Comparison of ENCODE assay signal across 20 cellular contexts in the genomic region with DNA sequence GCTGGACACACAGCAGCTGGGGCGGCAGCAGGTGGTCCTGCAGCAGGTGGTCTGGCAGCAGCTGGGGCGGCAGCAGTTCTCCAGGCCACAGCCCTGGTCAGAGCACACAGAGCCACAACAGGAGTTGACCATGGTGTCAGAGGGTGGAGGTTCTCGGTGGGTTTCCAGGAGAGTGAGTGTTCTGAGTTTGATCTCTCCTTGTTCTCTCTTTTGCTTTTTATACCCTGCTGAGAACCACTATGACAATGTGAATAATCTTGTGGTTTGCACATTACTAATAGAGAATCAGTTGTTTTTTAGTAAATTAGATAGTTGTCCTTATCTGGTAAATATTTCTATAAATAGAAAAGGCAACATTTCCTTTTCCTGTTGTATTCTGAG. TPM values are rescaled to one million over a fixed set of nuclear protein-coding genes. Genes with fewer than 3 reads are reported as not detected.
"Had no signal": no experiment of that assay in that cellular context is flagged by ENCODE, and none has a peak within 500 bp of the region (broad histone marks: within the 10 kb centered on the region; RNA-seq: fewer than 3 reads in every experiment).

A gene (minus strand): TSS at position 192 of the 381 bp plus-strand sequence. CDS start 60 bp downstream, at position 132.

RNA-seq across cellular contexts. Expression of the gene that starts here (rescaled TPM):
- total RNA-seq: activated CD8-positive, alpha-beta T cell treated with anti-CD3 and anti-CD28 coated beads for 36 hours; adrenal gland; aorta; body of pancreas; dorsolateral prefrontal cortex; gastrocnemius medialis; hepatocyte; left ventricle myocardium inferior; lung; mesenteric fat pad; mucosa of descending colon; myocyte; pancreas; prostate gland; sciatic nerve; stomach; thyroid gland; upper lobe of left lung; vagina had no signal
- polyA plus RNA-seq: adrenal gland, aorta, hepatocyte, lung, neural cell, pancreas, stomach had no signal
